In genomic region chr16:11780988-11781680, GRCh38 we compare ENCODE assay signal across 8 cellular contexts. TPM values are rescaled to one million over a fixed set of nuclear protein-coding genes. Genes with fewer than 3 reads are reported as not detected.
DNase-seq lines count a peak whose midpoint lies in the region; ATAC-seq, FAIRE-seq and TF ChIP-seq lines count a peak whose summit lies in the region.

No MANE protein-coding gene starts in this region.

- H3K27me3 ChIP-seq in HepG2 (ENCODE audit: control insufficient read depth in 1 of 2, insufficient read depth in 2 of 2, low read length in 2 of 2) = no peaks in the 10 kb centered on the region

- H3K36me3 Mint-ChIP-seq in activated CD4-positive, alpha-beta T cell treated with anti-CD3 and anti-CD28 coated beads, Interleukin-2, amount 10 ng/mL, durations not matched to agents 7 days and 5 days (ENCODE audit: low read depth) = peaks cover 23% of the 10 kb centered on the region
- H3K36me3 Mint-ChIP-seq in stimulated activated effector memory CD8-positive, alpha-beta T cell treated with anti-CD3 and anti-CD28 coated beads, Interleukin-12 subunit alpha, Interleukin-12 subunit beta, amount 100 ng/mL, for 72 hours = peaks cover 77% of the 10 kb centered on the region

- CTCF ChIA-PET in activated CD4-positive, alpha-beta T cell treated with anti-CD3 and anti-CD28 coated beads, Interleukin-2, amount 10 ng/mL, durations not matched to agents 7 days and 5 days (lab: Charles Lee) = interaction anchor here (0.7 to 2.7 kb wide), 3 partner anchors 10 to 16 kb away, joined by 3 to 18 read pairs (median 14); partner anchors contain the start of gene ZC3H7A
- CTCF ChIA-PET in OCI-LY7 (lab: Charles Lee; ENCODE audit: unreplicated experiment) (no interaction called here), HepG2 (lab: Yijun Ruan, JAX; ENCODE audit: low intra/inter-chr PET ratio, low total read pairs) (no interaction called here)

- H3K9me2 ChIP-seq in OCI-LY7 (ENCODE audit: insufficient read depth, low read length) = no peaks in the 10 kb centered on the region

- no peak overlapping the region for H3K9ac ChIP-seq in HepG2 (ENCODE audit: insufficient read depth, low read depth, low read length)

- H3K9me3 ChIP-seq in OCI-LY7 (ENCODE audit: low read length) (no peaks in the 10 kb centered on the region), HepG2 (ENCODE audit: low read length) (no peaks in the 10 kb centered on the region)

- H3K27me3 Mint-ChIP-seq in activated CD4-positive, alpha-beta T cell treated with anti-CD3 and anti-CD28 coated beads, Interleukin-2, amount 10 ng/mL, durations not matched to agents 7 days and 5 days = no peaks in the 10 kb centered on the region

- peak overlapping the region; percentile 50 for H3K27ac Mint-ChIP-seq in activated CD4-positive, alpha-beta T cell treated with anti-CD3 and anti-CD28 coated beads, Interleukin-2, amount 10 ng/mL, durations not matched to agents 7 days and 5 days
- H3K27ac Mint-ChIP-seq in stimulated activated effector memory CD8-positive, alpha-beta T cell treated with anti-CD3 and anti-CD28 coated beads, Interleukin-12 subunit alpha, Interleukin-12 subunit beta, amount 100 ng/mL, for 72 hours = peak overlapping the region; percentile 98

- H3K36me3 ChIP-seq in OCI-LY7 (ENCODE audit: insufficient read depth, low read length) (peaks cover 44% of the 10 kb centered on the region), HepG2 (replicated peaks in 1 of 2; ENCODE audit: control insufficient read depth in 1 of 2, insufficient read depth in 2 of 2, low read length in 2 of 2) (peaks cover 12 to 48% of the 10 kb centered on the region in 2 experiments)

- H3K4me3 ChIP-seq in OCI-LY7 (ENCODE audit: low read depth, low read length, poor library complexity, severe bottlenecking) = no peak overlapping the region
- H3K4me3 ChIP-seq in HepG2 (replicated peaks in 1 of 3; ENCODE audit: insufficient read depth in 1 of 3, low read depth in 2 of 3, low read length in 3 of 3) = no peak overlapping the region

- H2AFZ ChIP-seq in OCI-LY7 (ENCODE audit: low read length) = no peak overlapping the region
- H2AFZ ChIP-seq in HepG2 (ENCODE audit: low read length) = no peak overlapping the region

- POLR2A ChIA-PET in activated CD4-positive, alpha-beta T cell treated with anti-CD3 and anti-CD28 coated beads, Interleukin-2, amount 10 ng/mL, durations not matched to agents 7 days and 5 days (lab: Charles Lee) = no interaction called here
- POLR2A ChIA-PET in OCI-LY7 (lab: Charles Lee) (interaction anchor here (0.5 to 3.6 kb wide), 11 partner anchors 9 to 1632 kb away, joined by 3 to 18 read pairs (median 4); partner anchors contain the start of genes TXNDC11 and ZC3H7A), HepG2 (lab: Yijun Ruan, JAX) (interaction anchor here (1.6 to 3.3 kb wide), 3 partner anchors 10 to 38 kb away, joined by 6 to 21 read pairs (median 16); partner anchors contain the start of genes TXNDC11 and ZC3H7A)

- FAIRE-seq in HepG2 (lab: Jason Lieb, UNC) = no peak

- no peak overlapping the region for H3K4me3 Mint-ChIP-seq in activated CD4-positive, alpha-beta T cell treated with anti-CD3 and anti-CD28 coated beads, Interleukin-2, amount 10 ng/mL, durations not matched to agents 7 days and 5 days
- H3K4me3 Mint-ChIP-seq in stimulated activated effector memory CD8-positive, alpha-beta T cell treated with anti-CD3 and anti-CD28 coated beads, Interleukin-12 subunit alpha, Interleukin-12 subunit beta, amount 100 ng/mL, for 72 hours = no peak overlapping the region

- no peak for ATAC-seq in stimulated activated effector memory CD8-positive, alpha-beta T cell treated with anti-CD3 and anti-CD28 coated beads, Interleukin-12 subunit alpha, Interleukin-12 subunit beta, amount 100 ng/mL, for 72 hours
- ATAC-seq in HepG2 = no peak

- no peak for DNase-seq in activated CD4-positive, alpha-beta T cell treated with anti-CD3 and anti-CD28 coated beads, Interleukin-2, amount 10 ng/mL, durations not matched to agents 7 days and 5 days
- DNase-seq in activated CD4-positive, alpha-beta T cell treated with anti-CD3 and anti-CD28 coated beads for 48 hours = no peak
- DNase-seq in OCI-LY7 (ENCODE audit: low spot score) (no peak), epithelial cell of prostate (ENCODE audit: low read depth, low spot score) (no peak), NCI-H748 treated with DMSO at 0.1 percent for 48 hours (lab: John Stamatoyannopoulos, UW) (no peak), HepG2 (ENCODE audit: low spot score) (no peak), NCI-H2196 (lab: John Stamatoyannopoulos, UW; ENCODE audit: unreplicated experiment) (no peak)
- DNase-seq in stimulated activated effector memory CD8-positive, alpha-beta T cell treated with anti-CD3 and anti-CD28 coated beads, Interleukin-12 subunit alpha, Interleukin-12 subunit beta, amount 100 ng/mL, for 72 hours (ENCODE audit: low spot score in 2 of 2) = no peak

- H3K27ac ChIP-seq in OCI-LY7 (ENCODE audit: low read depth, low read length, poor library complexity, severe bottlenecking) (peak overlapping the region; percentile 85), epithelial cell of prostate (peak overlapping the region; percentile 91), HepG2 (ENCODE audit: extremely low read length, insufficient read depth, low read length) (no peak overlapping the region)

- H3K4me2 ChIP-seq in OCI-LY7 (ENCODE audit: low read length) (peak overlapping the region; percentile 80; the same call in 1 of the 2 replicates), HepG2 (ENCODE audit: low read depth, low read length) (no peak overlapping the region)

- TF ChIP-seq CTCF in OCI-LY7 (conservative IDR thresholded peaks at IDR 0.05; ENCODE audit: low read length) (no peak), HepG2 (CRISPR knock-in tag; IDR thresholded peaks at IDR 0.05) (no peak)

- no peaks in the 10 kb centered on the region for H3K9me3 Mint-ChIP-seq in activated CD4-positive, alpha-beta T cell treated with anti-CD3 and anti-CD28 coated beads, Interleukin-2, amount 10 ng/mL, durations not matched to agents 7 days and 5 days
- H3K9me3 Mint-ChIP-seq in stimulated activated effector memory CD8-positive, alpha-beta T cell treated with anti-CD3 and anti-CD28 coated beads, Interleukin-12 subunit alpha, Interleukin-12 subunit beta, amount 100 ng/mL, for 72 hours = no peaks in the 10 kb centered on the region

- H3K79me2 ChIP-seq in OCI-LY7 (ENCODE audit: insufficient read depth, low read depth, low read length) (peaks cover 55% of the 10 kb centered on the region; the same call in 1 of the 2 replicates), HepG2 (ENCODE audit: insufficient read depth, low read length) (peaks cover 53% of the 10 kb centered on the region)

- peaks cover 53% of the 10 kb centered on the region for H3K4me1 ChIP-seq in OCI-LY7 (ENCODE audit: insufficient read depth, low read length, poor library complexity, severe bottlenecking)
- peaks cover 46% of the 10 kb centered on the region for H3K4me1 ChIP-seq in HepG2 (ENCODE audit: insufficient read depth, low read length)

- in situ Hi-C loops in HepG2 (cut with HindIII; ENCODE audit: extremely low pct_ligation_motif_present, low pct_unique_long_range_greater_than_20kb) = no loop called here

- intact Hi-C loops in OCI-LY7 (cut with micrococcal nuclease; ENCODE audit: unreplicated experiment) = loop anchor here (5.0 kb wide), 1 partner anchor 39 kb away; the partner anchor contains the start of gene TXNDC11
- intact Hi-C loops in HepG2 (cut with micrococcal nuclease; ENCODE audit: unreplicated experiment) = loop anchor here (2.0 kb wide), 1 partner anchor 72 kb away; no protein-coding TSS in a partner anchor

- BruUV-seq in OCI-LY7 (replicated peaks; lab: Mats Ljungman, UMichigan) (no TSS peak), HepG2 (replicated peaks; lab: Mats Ljungman, UMichigan) (no TSS peak)

- peaks cover 39% of the 10 kb centered on the region for H3K4me1 Mint-ChIP-seq in activated CD4-positive, alpha-beta T cell treated with anti-CD3 and anti-CD28 coated beads, Interleukin-2, amount 10 ng/mL, durations not matched to agents 7 days and 5 days
- H3K4me1 Mint-ChIP-seq in stimulated activated effector memory CD8-positive, alpha-beta T cell treated with anti-CD3 and anti-CD28 coated beads, Interleukin-12 subunit alpha, Interleukin-12 subunit beta, amount 100 ng/mL, for 72 hours = peaks cover 29% of the 10 kb centered on the region

- TF ChIP-seq EP300 in HepG2 (IDR thresholded peaks at IDR 0.05; ENCODE audit: low read depth in 2 of 2, low read length in 2 of 2) (no peak), HepG2 (CRISPR knock-in tag; IDR thresholded peaks at IDR 0.05; ENCODE audit: borderline replicate concordance) (no peak)

- no peaks in the 10 kb centered on the region for H4K20me1 ChIP-seq in OCI-LY7 (ENCODE audit: insufficient read depth, low read length)
- H4K20me1 ChIP-seq in HepG2 (ENCODE audit: insufficient read depth, low read length) = peaks cover 2% of the 10 kb centered on the region; the same call in 1 of the 2 replicates

- WGBS in HepG2 (ENCODE audit: low lambda C conversion rate) = 94% methylated on average over 4 of the region's 4 CpGs

- TF ChIP-seq RAD21 in HepG2 (CRISPR knock-in tag; IDR thresholded peaks at IDR 0.05) = no peak

- no peak for TF ChIP-seq POLR2A in HepG2 (IDR thresholded peaks at IDR 0.05; ENCODE audit: insufficient read depth in 1 of 2, low read depth in 2 of 2, low read length in 2 of 2)

RNA-seq across cellular contexts. Expression of gene ZC3H7A, which starts 15.9 kb away (rescaled TPM):
- 10 to 100 TPM; 68.0 to 76.9 TPM for total RNA-seq in activated CD4-positive, alpha-beta T cell treated with anti-CD3 and anti-CD28 coated beads, Interleukin-2, amount 10 ng/mL, durations not matched to agents 7 days and 5 days
- 28.6 and 32.1 TPM in 2 replicates for total RNA-seq in OCI-LY7 (2014; rRNA removed; shearing (Covaris generic))
- total RNA-seq in OCI-LY7 (2022) = 68.6 and 89.0 TPM in 2 replicates
- 29.2 and 51.5 TPM in 2 replicates for total RNA-seq in HepG2 (2016; rRNA removed; fragmentation: Illumina TruSeq; extraction: Trizol)
- total RNA-seq in HepG2 (2016; cell fraction: cytosol; rRNA removed; fragmentation: Illumina TruSeq; extraction: Trizol; ENCODE audit: low read depth) = 36.4 and 39.0 TPM in 2 replicates
- total RNA-seq in HepG2 (2016; cell fraction: insoluble cytoplasmic fraction; rRNA removed; fragmentation: Illumina TruSeq; extraction: Trizol) = 27.9 and 45.5 TPM in 2 replicates
- 21.9 and 22.1 TPM in 2 replicates for total RNA-seq in HepG2 (2016; cell fraction: membrane; rRNA removed; fragmentation: Illumina TruSeq; extraction: Trizol)
- 62.9 and 69.9 TPM in 2 replicates for total RNA-seq in HepG2 (2016; cell fraction: nucleus; rRNA removed; fragmentation: Illumina TruSeq; extraction: Trizol)
- polyA plus RNA-seq in HepG2 (2011; rRNA removed) = 28.4 and 36.8 TPM in 2 replicates
- polyA plus RNA-seq in HepG2 (2011; cell fraction: cytosol; rRNA removed) = 17.3 and 26.0 TPM in 2 replicates
- polyA plus RNA-seq in HepG2 (2011; cell fraction: nucleus; rRNA removed) = 65.4 and 82.1 TPM in 2 replicates
- 38.8 and 45.6 TPM in 2 replicates for polyA plus RNA-seq in HepG2 (2012)
- 7.0 and 7.9 TPM in 2 replicates for polyA plus RNA-seq in HepG2 (2016; cell fraction: cytosol; fragmentation: Illumina TruSeq; extraction: Trizol; ENCODE audit: low read depth)
- polyA plus RNA-seq in HepG2 (2016; cell fraction: insoluble cytoplasmic fraction; fragmentation: Illumina TruSeq; extraction: Trizol; ENCODE audit: low read depth) = 53.0 and 59.0 TPM in 2 replicates
- polyA plus RNA-seq in HepG2 (2016; cell fraction: membrane; fragmentation: Illumina TruSeq; extraction: Trizol; ENCODE audit: low read depth) = 12.7 and 13.1 TPM in 2 replicates
- 118 and 123 TPM in 2 replicates for polyA plus RNA-seq in HepG2 (2016; cell fraction: nucleus; fragmentation: Illumina TruSeq; extraction: Trizol; ENCODE audit: insufficient read depth, low read depth)
- polyA minus RNA-seq in HepG2 (2011; rRNA and poly(A)+ RNA removed; ENCODE audit: low replicate concordance) = 15.6 and 21.1 TPM in 2 replicates
- polyA minus RNA-seq in HepG2 (2011; cell fraction: cytosol; rRNA and poly(A)+ RNA removed) = 19.2 and 27.3 TPM in 2 replicates
- 93.7 and 101 TPM in 2 replicates for polyA minus RNA-seq in HepG2 (2011; cell fraction: nucleus; rRNA and poly(A)+ RNA removed)

RNA-seq across cellular contexts. Expression of gene TXNDC11, which starts 38.5 kb away (rescaled TPM):
- 10 to 100 TPM; 38.5 to 42.7 TPM for total RNA-seq in activated CD4-positive, alpha-beta T cell treated with anti-CD3 and anti-CD28 coated beads, Interleukin-2, amount 10 ng/mL, durations not matched to agents 7 days and 5 days
- 79.8 and 96.0 TPM in 2 replicates for total RNA-seq in OCI-LY7 (2014; rRNA removed; shearing (Covaris generic))
- total RNA-seq in OCI-LY7 (2022) (88.6 and 96.7 TPM in 2 replicates), HepG2 (2016; rRNA removed; fragmentation: Illumina TruSeq; extraction: Trizol) (46.4 and 74.9 TPM in 2 replicates)
- total RNA-seq in HepG2 (2016; cell fraction: cytosol; rRNA removed; fragmentation: Illumina TruSeq; extraction: Trizol; ENCODE audit: low read depth) = 35.1 and 37.4 TPM in 2 replicates
- total RNA-seq in HepG2 (2016; cell fraction: insoluble cytoplasmic fraction; rRNA removed; fragmentation: Illumina TruSeq; extraction: Trizol) = 41.1 and 74.2 TPM in 2 replicates
- 66.4 and 69.7 TPM in 2 replicates for total RNA-seq in HepG2 (2016; cell fraction: membrane; rRNA removed; fragmentation: Illumina TruSeq; extraction: Trizol)
- total RNA-seq in HepG2 (2016; cell fraction: nucleus; rRNA removed; fragmentation: Illumina TruSeq; extraction: Trizol) = 67.8 and 74.4 TPM in 2 replicates
- 123 and 124 TPM in 2 replicates for polyA plus RNA-seq in HepG2 (2011; rRNA removed)
- polyA plus RNA-seq in HepG2 (2011; cell fraction: cytosol; rRNA removed) = 124 and 127 TPM in 2 replicates
- 90.0 and 92.7 TPM in 2 replicates for polyA plus RNA-seq in HepG2 (2011; cell fraction: nucleus; rRNA removed)
- 52.3 and 58.7 TPM in 2 replicates for polyA plus RNA-seq in HepG2 (2012)
- polyA plus RNA-seq in HepG2 (2016; cell fraction: cytosol; fragmentation: Illumina TruSeq; extraction: Trizol; ENCODE audit: low read depth) = 27.8 and 29.0 TPM in 2 replicates
- polyA plus RNA-seq in HepG2 (2016; cell fraction: insoluble cytoplasmic fraction; fragmentation: Illumina TruSeq; extraction: Trizol; ENCODE audit: low read depth) = 50.3 and 56.6 TPM in 2 replicates
- 51.9 and 62.9 TPM in 2 replicates for polyA plus RNA-seq in HepG2 (2016; cell fraction: membrane; fragmentation: Illumina TruSeq; extraction: Trizol; ENCODE audit: low read depth)
- polyA plus RNA-seq in HepG2 (2016; cell fraction: nucleus; fragmentation: Illumina TruSeq; extraction: Trizol; ENCODE audit: insufficient read depth, low read depth) = 110 TPM in 2 replicates
- 53.2 and 119 TPM in 2 replicates for polyA minus RNA-seq in HepG2 (2011; rRNA and poly(A)+ RNA removed; ENCODE audit: low replicate concordance)
- polyA minus RNA-seq in HepG2 (2011; cell fraction: cytosol; rRNA and poly(A)+ RNA removed) = 62.7 TPM in 2 replicates
- 73.1 and 73.3 TPM in 2 replicates for polyA minus RNA-seq in HepG2 (2011; cell fraction: nucleus; rRNA and poly(A)+ RNA removed)
